In genomic region chr16:87894005-87894404, GRCh38 we compare ENCODE assay signal across 14 cellular contexts. TPM values are rescaled to one million over a fixed set of nuclear protein-coding genes. Genes with fewer than 3 reads are reported as not detected.
A peak's percentile ranks its signal among the peaks of the same experiment; 100 is the strongest.
DNase-seq lines count a peak whose midpoint lies in the region; ATAC-seq and TF ChIP-seq lines count a peak whose summit lies in the region.
"Not testable (repeated sequence)": the region's sequence is repeated elsewhere in the genome, so short reads cannot be mapped to it uniquely, and the experiment has no call there.
"Had no signal": no experiment of that assay in that cellular context is flagged by ENCODE, and none has a peak within 500 bp of the region (broad histone marks: within the 10 kb centered on the region; RNA-seq: fewer than 3 reads in every experiment).

No MANE protein-coding gene starts in this region.

- H3K27me3 Mint-ChIP-seq in dendritic cell treated with granulocyte-macrophage colony-stimulating factor and Interleukin-4, amounts not matched to agents 40 ng/mL and 50 ng/mL, for 4 days = peaks cover 11% of the 10 kb centered on the region
- peaks cover 14% of the 10 kb centered on the region for H3K27me3 Mint-ChIP-seq in stimulated activated memory B cell treated with anti-CD40 and anti-IgM and Interleukin-4, amounts not matched to agents 10 μg/mL and 1 μg/mL and 100 μg/mL, for 72 hours

- not testable (repeated sequence) for H2AFZ ChIP-seq in GM23248

- not testable (repeated sequence) for H3K9ac ChIP-seq in GM23248; adipocyte (ENCODE audit: low read length)

- not testable (repeated sequence) for H3K9me3 Mint-ChIP-seq in dendritic cell treated with granulocyte-macrophage colony-stimulating factor and Interleukin-4, amounts not matched to agents 40 ng/mL and 50 ng/mL, for 4 days; stimulated activated memory B cell treated with anti-CD40 and anti-IgM and Interleukin-4, amounts not matched to agents 10 μg/mL and 1 μg/mL and 100 μg/mL, for 72 hours

- 3 to 4% methylated on average over 3 to 4 of the region's 4 CpGs for WGBS in GM23248 (ENCODE audit: low coverage in 1 of 2, low lambda C conversion rate in 2 of 2, missing lambda C conversion rate in 2 of 2), 2 experiments
- 19% methylated on average over 4 of the region's 4 CpGs for WGBS in right lobe of liver (ENCODE audit: insufficient coverage, low coverage, low lambda C conversion rate, missing lambda C conversion rate)

- H3K9me2 ChIP-seq in GM23248 (ENCODE audit: insufficient read depth) = not testable (repeated sequence)

- peak; percentile 22 for DNase-seq in A172 (ENCODE audit: low spot score)
- peak; percentile 75 for DNase-seq in GM23248
- DNase-seq in RWPE2 (ENCODE audit: low spot score); Right ventricle myocardium superior: not testable (repeated sequence)
- peak; percentile 57 for DNase-seq in adipocyte (ENCODE audit: low read depth)
- DNase-seq in right lobe of liver = peak in 2 of 3 donors; percentile 73 to 83

- H3K27ac Mint-ChIP-seq in dendritic cell treated with granulocyte-macrophage colony-stimulating factor and Interleukin-4, amounts not matched to agents 40 ng/mL and 50 ng/mL, for 4 days = peak overlapping the region; percentile 88
- H3K27ac Mint-ChIP-seq in stimulated activated memory B cell treated with anti-CD40 and anti-IgM and Interleukin-4, amounts not matched to agents 10 μg/mL and 1 μg/mL and 100 μg/mL, for 72 hours = peak overlapping the region; percentile 95

- not testable (repeated sequence) for H3K4me3 Mint-ChIP-seq in dendritic cell treated with granulocyte-macrophage colony-stimulating factor and Interleukin-4, amounts not matched to agents 40 ng/mL and 50 ng/mL, for 4 days; stimulated activated memory B cell treated with anti-CD40 and anti-IgM and Interleukin-4, amounts not matched to agents 10 μg/mL and 1 μg/mL and 100 μg/mL, for 72 hours

- H3K36me3 Mint-ChIP-seq in dendritic cell treated with granulocyte-macrophage colony-stimulating factor and Interleukin-4, amounts not matched to agents 40 ng/mL and 50 ng/mL, for 4 days (ENCODE audit: low read depth); stimulated activated memory B cell treated with anti-CD40 and anti-IgM and Interleukin-4, amounts not matched to agents 10 μg/mL and 1 μg/mL and 100 μg/mL, for 72 hours: not testable (repeated sequence)

- not testable (repeated sequence) for H3K9me3 ChIP-seq in GM23248 (ENCODE audit: low read depth); RWPE2 (ENCODE audit: severe bottlenecking); adipocyte (ENCODE audit: control insufficient read depth, low read length); right lobe of liver

- H3K27ac ChIP-seq in GM23248 (peak overlapping the region; percentile 59), right lobe of liver (peak overlapping the region in 1 of 3 donors; percentile 43)
- not testable (repeated sequence) for H3K27ac ChIP-seq in RWPE2 (ENCODE audit: poor library complexity, severe bottlenecking)

- H3K79me2 ChIP-seq in GM23248 (ENCODE audit: insufficient read depth) = not testable (repeated sequence)

- H3K4me2 ChIP-seq in GM23248 (ENCODE audit: unreplicated experiment) = peak overlapping the region; percentile 27

- H3K4me1 Mint-ChIP-seq in dendritic cell treated with granulocyte-macrophage colony-stimulating factor and Interleukin-4, amounts not matched to agents 40 ng/mL and 50 ng/mL, for 4 days (ENCODE audit: low read depth) = peaks cover 56% of the 10 kb centered on the region
- peaks cover 39% of the 10 kb centered on the region for H3K4me1 Mint-ChIP-seq in stimulated activated memory B cell treated with anti-CD40 and anti-IgM and Interleukin-4, amounts not matched to agents 10 μg/mL and 1 μg/mL and 100 μg/mL, for 72 hours

- H3K4me1 ChIP-seq in GM23248 (ENCODE audit: insufficient read depth) = peaks cover 22% of the 10 kb centered on the region
- not testable (repeated sequence) for H3K4me1 ChIP-seq in RWPE2 (ENCODE audit: insufficient read depth, poor library complexity, severe bottlenecking); right lobe of liver
- H3K4me1 ChIP-seq in adipocyte (ENCODE audit: control insufficient read depth, insufficient read depth, low read length) = peaks cover 16% of the 10 kb centered on the region

- not testable (repeated sequence) for TF ChIP-seq POLR2A in right lobe of liver (IDR thresholded peaks at IDR 0.05)

- ATAC-seq in RWPE2 (ENCODE audit: low read depth) (0 out of 3 replicates have a peak, but pooled peaks have one; percentile 21), Right ventricle myocardium superior (ENCODE audit: poor library complexity) (peak; percentile 82), right lobe of liver (peak; percentile 63 to 91 (median 77))
- not testable (repeated sequence) for ATAC-seq in stimulated activated memory B cell treated with anti-CD40 and anti-IgM and Interleukin-4, amounts not matched to agents 10 μg/mL and 1 μg/mL and 100 μg/mL, for 72 hours

- peaks cover 15% of the 10 kb centered on the region for H3F3A ChIP-seq in GM23248 (ENCODE audit: insufficient read depth)

- TF ChIP-seq CTCF in RWPE2 (IDR thresholded peaks at IDR 0.05; ENCODE audit: poor library complexity, severe bottlenecking); right lobe of liver (IDR thresholded peaks at IDR 0.05): not testable (repeated sequence)

- H3K27me3 ChIP-seq in GM23248 (replicated peaks; ENCODE audit: insufficient read depth); RWPE2 (ENCODE audit: insufficient read depth, poor library complexity, severe bottlenecking); adipocyte (replicated peaks; ENCODE audit: control insufficient read depth, insufficient read depth, low read length); right lobe of liver: not testable (repeated sequence)

- H3K4me3 ChIP-seq in GM23248; RWPE2 (ENCODE audit: severe bottlenecking); adipocyte (ENCODE audit: low read length); right lobe of liver: not testable (repeated sequence)

- H4K20me1 ChIP-seq in GM23248 (ENCODE audit: insufficient read depth) = not testable (repeated sequence)

- intact Hi-C loops in dendritic cell treated with granulocyte-macrophage colony-stimulating factor and Interleukin-4, amounts not matched to agents 40 ng/mL and 50 ng/mL, for 4 days (cut with micrococcal nuclease); Right ventricle myocardium superior (cut with DNase I); right lobe of liver (cut with DNase I): not testable (repeated sequence)

- in situ Hi-C loops in GM23248 (cut with MboI) = not testable (repeated sequence)

- H3K36me3 ChIP-seq in GM23248 (ENCODE audit: low read depth); RWPE2 (ENCODE audit: low read depth); adipocyte (ENCODE audit: control insufficient read depth, insufficient read depth, low read length, severe bottlenecking); right lobe of liver: not testable (repeated sequence)

RNA-seq across cellular contexts. Expression of gene SLC7A5, which starts 24.7 kb away (rescaled TPM):
- total RNA-seq in A172 (2014; rRNA removed; shearing (Covaris generic)) = 75.8 and 85.2 TPM in 2 replicates
- total RNA-seq in GM23248 (2014; rRNA removed; shearing (Covaris generic)) = 79.0 and 99.5 TPM in 2 replicates
- 69.0 and 69.9 TPM in 2 replicates for polyA plus RNA-seq in GM23248 (2016; fragmentation: Nextera tagmentation; extraction: Ambion mirVana)
- total RNA-seq in Right ventricle myocardium superior = 3.9 TPM
- 10 to 100 TPM in 5 of 6 experiments, 1 to 10 TPM in 1; 7.0 to 16.3 (median 12.4) TPM for total RNA-seq in right lobe of liver

RNA-seq across cellular contexts. Expression of gene CA5A, which starts 42.3 kb away (rescaled TPM):
- total RNA-seq in A172 (2014; rRNA removed; shearing (Covaris generic)) = not detected in 2 replicates
- not detected in 2 replicates for total RNA-seq in GM23248 (2014; rRNA removed; shearing (Covaris generic))
- polyA plus RNA-seq in GM23248 (2016; fragmentation: Nextera tagmentation; extraction: Ambion mirVana) = not detected in 2 replicates
- not detected for total RNA-seq in Right ventricle myocardium superior
- total RNA-seq in right lobe of liver = 10 to 100 TPM; 26.5 to 59.6 (median 30.2) TPM
- total RNA-seq: activated naive CD4-positive, alpha-beta T cell treated with anti-CD3 and anti-CD28 coated beads for 36 hours; cardiac septum; CD4-positive, alpha-beta memory T cell; dermis blood vessel endothelial cell; esophagus squamous epithelium; T-helper 17 cell had no signal
- polyA plus RNA-seq: CD4-positive, alpha-beta memory T cell had no signal

RNA-seq across cellular contexts. Expression of gene BANP, which starts 57.2 kb away (rescaled TPM):
- 16.9 and 25.4 TPM in 2 replicates for total RNA-seq in A172 (2014; rRNA removed; shearing (Covaris generic))
- total RNA-seq in GM23248 (2014; rRNA removed; shearing (Covaris generic)) = 14.3 and 14.8 TPM in 2 replicates
- 14.8 and 15.9 TPM in 2 replicates for polyA plus RNA-seq in GM23248 (2016; fragmentation: Nextera tagmentation; extraction: Ambion mirVana)
- total RNA-seq in Right ventricle myocardium superior = 12.6 TPM
- total RNA-seq in right lobe of liver = 10 to 100 TPM; 11.2 to 20.7 (median 18.8) TPM

Comparison
In these comparisons a context has a peak if more than half of its experiments do, and no peak if none do; other contexts are left out.
1. RNA of gene CA5A, which starts 42.3 kb away (total RNA-seq): 26.5 to 59.6 TPM in right lobe of liver; not detected in A172, not detected in GM23248 and not detected in Right ventricle myocardium superior (single experiment); every median in the first group is over 10 times any median in the second.